26 cellular contexts compared by ENCODE assay signal in the genomic region with DNA sequence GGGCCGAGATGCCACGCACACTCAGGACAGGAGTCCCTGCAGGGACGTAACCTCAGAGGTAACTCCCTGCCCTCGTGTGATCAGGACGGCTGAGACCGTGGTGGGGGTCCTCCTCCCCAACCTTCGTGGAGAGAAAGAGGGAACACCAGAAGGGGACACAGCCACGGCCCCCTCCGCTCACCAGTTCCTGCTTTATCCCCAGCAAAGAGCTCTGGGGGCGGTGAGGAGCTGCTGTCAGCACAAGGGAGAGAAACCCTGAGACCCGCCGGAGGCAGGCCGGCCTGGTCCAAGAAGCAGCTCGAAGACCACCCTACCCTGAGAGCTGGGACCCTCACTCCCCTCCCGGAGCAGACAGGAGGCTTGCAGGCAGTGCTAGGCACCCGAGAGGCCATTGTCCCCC.
"Had no signal": no experiment of that assay in that cellular context is flagged by ENCODE, and none has a peak within 500 bp of the region (broad histone marks: within the 10 kb centered on the region; RNA-seq: fewer than 3 reads in every experiment).

No MANE protein-coding gene starts in this region.

- H3K9me3 Mint-ChIP-seq: activated naive CD4-positive, alpha-beta T cell treated with anti-CD3 and anti-CD28 coated beads, Interleukin-2, amount 50 U/mL, for 72 hours; activated naive CD8-positive, alpha-beta T cell treated with anti-CD3 and anti-CD28 coated beads, Interleukin-2, amount 50 U/mL, for 24 hours had no signal

- H3K4me3 Mint-ChIP-seq: activated CD8-positive, alpha-beta T cell treated with anti-CD3 and anti-CD28 coated beads, Interleukin-2, amount 10 ng/mL, durations not matched to agents 7 days and 5 days; activated naive CD8-positive, alpha-beta T cell treated with anti-CD3 and anti-CD28 coated beads, Interleukin-2, amount 50 U/mL, for 24 hours; T-helper 17 cell; WTC11 had no signal

- DNase-seq: activated CD4-positive, alpha-beta T cell treated with anti-CD3 and anti-CD28 coated beads for 48 hours; activated CD4-positive, alpha-beta T cell treated with anti-CD3 and anti-CD28 coated beads, Interleukin-2, amount 50 U/mL, for 4 hours; activated CD4-positive, CD25-positive, alpha-beta regulatory T cell treated with anti-CD3 and anti-CD28 coated beads, Interleukin-2, amount 50 U/mL, for 72 hours; activated CD8-positive, alpha-beta memory T cell treated with anti-CD3 and anti-CD28 coated beads, Interleukin-2, amount 50 U/mL, for 48 hours; activated CD8-positive, alpha-beta T cell treated with anti-CD3 and anti-CD28 coated beads, Interleukin-2, amount 10 ng/mL, durations not matched to agents 7 days and 5 days; activated effector memory CD4-positive, alpha-beta T cell treated with anti-CD3 and anti-CD28 coated beads, Interleukin-2, amount 50 U/mL, for 16 hours; activated naive CD4-positive, alpha-beta T cell treated with Interleukin-2 at 50 U/mL for 16 hours; activated naive CD8-positive, alpha-beta T cell treated with anti-CD3 and anti-CD28 coated beads, Interleukin-2, amount 50 U/mL, for 24 hours; activated T-cell treated with anti-CD3 and anti-CD28 coated beads, Interleukin-2, amount 50 U/mL, for 1 hour; amniotic stem cell; brain microvascular endothelial cell; cerebellar nuclear complex; Karpas-422; MM.1S; NCI-H1105 treated with DMSO at 0.1 percent for 48 hours; NCI-H1436 treated with DMSO at 0.1 percent for 48 hours; NCI-H187; NCI-H2081; NCI-H446; NCI-H524; PC-3; SHP77 treated with DMSO at 0.1 percent for 48 hours; T-helper 17 cell; T-helper 9 cell had no signal

- H3K4me1 Mint-ChIP-seq: WTC11 had no signal

- H3K27ac Mint-ChIP-seq: activated CD8-positive, alpha-beta T cell treated with anti-CD3 and anti-CD28 coated beads, Interleukin-2, amount 10 ng/mL, durations not matched to agents 7 days and 5 days; activated naive CD4-positive, alpha-beta T cell treated with anti-CD3 and anti-CD28 coated beads, Interleukin-2, amount 50 U/mL, for 72 hours; activated naive CD8-positive, alpha-beta T cell treated with anti-CD3 and anti-CD28 coated beads, Interleukin-2, amount 50 U/mL, for 24 hours; T-helper 17 cell had no signal

- H3K27me3 ChIP-seq: brain microvascular endothelial cell had no signal

- H3K27me3 Mint-ChIP-seq: activated naive CD8-positive, alpha-beta T cell treated with anti-CD3 and anti-CD28 coated beads, Interleukin-2, amount 50 U/mL, for 24 hours had no signal

- ATAC-seq: activated CD8-positive, alpha-beta T cell treated with anti-CD3 and anti-CD28 coated beads, Interleukin-2, amount 10 ng/mL, durations not matched to agents 7 days and 5 days; activated naive CD4-positive, alpha-beta T cell treated with anti-CD3 and anti-CD28 coated beads, Interleukin-2, amount 50 U/mL, for 72 hours; activated naive CD8-positive, alpha-beta T cell treated with anti-CD3 and anti-CD28 coated beads, Interleukin-2, amount 50 U/mL, for 24 hours; PC-3; T-helper 17 cell; WTC11 had no signal

- H3K27ac ChIP-seq: brain microvascular endothelial cell had no signal

- H3K36me3 Mint-ChIP-seq: activated naive CD4-positive, alpha-beta T cell treated with anti-CD3 and anti-CD28 coated beads, Interleukin-2, amount 50 U/mL, for 72 hours; WTC11 had no signal

- H3K36me3 ChIP-seq: brain microvascular endothelial cell had no signal
